23 cellular contexts compared by ENCODE assay signal in genomic region chr2:148939271-148939670, GRCh38.
"Had no signal": no experiment of that assay in that cellular context is flagged by ENCODE, and none has a peak within 500 bp of the region (broad histone marks: within the 10 kb centered on the region; RNA-seq: fewer than 3 reads in every experiment).

No MANE protein-coding gene starts in this region.

- ATAC-seq: mucosa of descending colon; naive thymus-derived CD8-positive, alpha-beta T cell; psoas muscle; right lobe of liver; stimulated activated memory B cell treated with anti-CD40 and anti-IgM and Interleukin-4, amounts not matched to agents 10 μg/mL and 1 μg/mL and 100 μg/mL, for 72 hours; stimulated activated naive CD8-positive, alpha-beta T cell treated with anti-CD3 and anti-CD28 coated beads, Interleukin-15, amount 100 ng/mL, for 72 hours had no signal

- DNase-seq: islet precursor cell; left ventricle myocardium inferior; midbrain; mucosa of descending colon; naive thymus-derived CD8-positive, alpha-beta T cell; occipital lobe; psoas muscle; right lobe of liver; stimulated activated CD4-positive, alpha-beta T cell treated with anti-CD3 and anti-CD28 coated beads, Interleukin-1b, Interleukin-23, amount 100 ng/mL, for 48 hours; stimulated activated CD4-positive, alpha-beta T cell treated with anti-CD3 and anti-CD28 coated beads, Interleukin-2, amount 100 ng/mL, for 48 hours; stimulated activated CD4-positive, alpha-beta T cell treated with anti-CD3 and anti-CD28 coated beads, Interleukin-4, amount 100 ng/mL, for 4 hours; stimulated activated CD8-positive, alpha-beta memory T cell treated with anti-CD3 and anti-CD28 coated beads, Interleukin-4, amount 100 ng/mL, for 48 hours; stimulated activated naive CD4-positive, alpha-beta T cell treated with Interleukin-2 at 50 U/mL for 16 hours; stimulated activated naive CD8-positive, alpha-beta T cell treated with anti-CD3 and anti-CD28 coated beads, Interleukin-15, amount 100 ng/mL, for 72 hours; substantia nigra; uterus had no signal

- H3K9ac ChIP-seq: parathyroid adenoma had no signal

- H3K27ac ChIP-seq: left ventricle myocardium inferior, neutrophil, parathyroid adenoma, psoas muscle, right atrium auricular region, right lobe of liver, tibial nerve, uterus had no signal

- H3K4me1 ChIP-seq: left ventricle myocardium inferior, parathyroid adenoma, psoas muscle, right atrium auricular region, right lobe of liver, tibial nerve, uterus had no signal

- H3K79me2 ChIP-seq: parathyroid adenoma had no signal

- H3K4me2 ChIP-seq: smooth muscle cell had no signal

- H3K36me3 ChIP-seq: left ventricle myocardium inferior, neutrophil, right atrium auricular region, right lobe of liver, tibial nerve, uterus had no signal

- H3K27me3 ChIP-seq: neutrophil, right atrium auricular region, right lobe of liver, tibial nerve, uterus had no signal

- H3K4me3 ChIP-seq: left ventricle myocardium inferior, lung, mucosa of descending colon, psoas muscle, right atrium auricular region, right lobe of liver, smooth muscle cell, tibial nerve, uterus had no signal
